In genomic region chr4:147071341-147071740, GRCh38 we compare ENCODE assay signal across 3 cellular contexts.
TF ChIP-seq lines count a peak whose summit lies in the region.

No MANE protein-coding gene starts in this region.

TF ChIP-seq in SK-N-SH, 30 proteins besides CTCF, POLR2A, EP300 and RAD21:
- TF ChIP-seq TAF1 (IDR thresholded peaks at IDR 0.05; ENCODE audit: borderline replicate concordance, low read depth, low read length) (no peak), GATA2 (CRISPR knock-in tag; IDR thresholded peaks at IDR 0.05) (peak; percentile 45; the same call in 1 of the 2 replicates)

TF ChIP-seq in SK-N-SH treated with all-trans-retinoic acid at 6 μM for 48 hours, 23 proteins besides CTCF, POLR2A, EP300 and RAD21:
- TF ChIP-seq PPARA (CRISPR knock-in tag; IDR thresholded peaks at IDR 0.05; ENCODE audit: borderline replicate concordance): no peak
- no peak for TF ChIP-seq TCF4 (CRISPR knock-in tag; IDR thresholded peaks at IDR 0.05; ENCODE audit: borderline replicate concordance)
- TF ChIP-seq ISL1 (CRISPR knock-in tag; IDR thresholded peaks at IDR 0.05): no peak
- TF ChIP-seq ESRRG (CRISPR knock-in tag; IDR thresholded peaks at IDR 0.05): no peak
- TF ChIP-seq ZC3H10 (CRISPR knock-in tag; IDR thresholded peaks at IDR 0.05): no peak
TF ChIP-seq in SK-N-SH treated with all-trans-retinoic acid at 6 μM for 48 hours: peak in this region for 0.

TF ChIP-seq in H1, 55 proteins besides CTCF, POLR2A, EP300 and RAD21:
- TF ChIP-seq SUZ12 (IDR thresholded peaks at IDR 0.05; ENCODE audit: low read length) (no peak), NRF1 (IDR thresholded peaks at IDR 0.05; ENCODE audit: low read depth, low read length) (no peak), HDAC2 (IDR thresholded peaks at IDR 0.05; ENCODE audit: borderline replicate concordance in 1 of 2, low read depth in 2 of 2, low read length in 2 of 2) (no peak), POU5F1 (IDR thresholded peaks at IDR 0.05; ENCODE audit: low read depth, low read length) (no peak), POLR2AphosphoS5 (IDR thresholded peaks at IDR 0.05; ENCODE audit: low read depth, low read length) (no peak), GTF2F1 (IDR thresholded peaks at IDR 0.05; ENCODE audit: borderline replicate concordance, low read depth, low read length) (no peak), EZH2 (IDR thresholded peaks at IDR 0.05; ENCODE audit: low read depth, low read length, severe bottlenecking) (no peak), SRF (IDR thresholded peaks at IDR 0.05; ENCODE audit: low read depth, low read length) (no peak)
TF ChIP-seq in H1: peak in this region for 0.
